36 cellular contexts compared by ENCODE assay signal in genomic region chrX:87067795-87068194, GRCh38.
"Had no signal": no experiment of that assay in that cellular context is flagged by ENCODE, and none has a peak within 500 bp of the region (broad histone marks: within the 10 kb centered on the region; RNA-seq: fewer than 3 reads in every experiment).

No MANE protein-coding gene starts in this region.

- H3K27ac ChIP-seq: ascending aorta, body of pancreas, breast epithelium, Peyer's patch, SJSA1 had no signal

- H3K4me1 Mint-ChIP-seq: activated CD4-positive, alpha-beta T cell treated with anti-CD3 and anti-CD28 coated beads for 36 hours; activated CD4-positive, alpha-beta T cell treated with anti-CD3 and anti-CD28 coated beads, Interleukin-2, amount 10 ng/mL, durations not matched to agents 7 days and 5 days; activated naive CD4-positive, alpha-beta T cell treated with anti-CD3 and anti-CD28 coated beads, Interleukin-2, amount 50 U/mL, for 24 hours; activated naive CD8-positive, alpha-beta T cell treated with anti-CD3 and anti-CD28 coated beads, Interleukin-2, amount 10 ng/mL, durations not matched to agents 7 days and 5 days; WTC11 had no signal

- DNase-seq: activated CD4-positive, alpha-beta T cell treated with anti-CD3 and anti-CD28 coated beads for 36 hours; activated CD4-positive, alpha-beta T cell treated with anti-CD3 and anti-CD28 coated beads, Interleukin-2, amount 10 ng/mL, durations not matched to agents 7 days and 5 days; activated CD4-positive, alpha-beta T cell treated with anti-CD3 and anti-CD28 coated beads, Interleukin-2, amount 50 U/mL, for 48 hours; activated CD8-positive, alpha-beta T cell treated with anti-CD3 and anti-CD28 coated beads, Interleukin-2, amount 10 ng/mL, durations not matched to agents 7 days and 5 days; activated gamma-delta T cell; activated naive CD4-positive, alpha-beta T cell treated with Interleukin-2 at 50 U/mL for 16 hours; activated naive CD8-positive, alpha-beta T cell treated with anti-CD3 and anti-CD28 coated beads, Interleukin-2, amount 10 ng/mL, durations not matched to agents 7 days and 5 days; activated T-cell treated with anti-CD3 and anti-CD28 coated beads, Interleukin-2, amount 50 U/mL, for 24 hours; amygdala; body of pancreas; caudate nucleus; cerebellar nuclear complex; NCI-H1105 treated with DMSO at 0.1 percent for 48 hours; NCI-H1436; NCI-H1694; NCI-H1930; NCI-H2081 treated with DMSO at 0.1 percent for 48 hours; NCI-H226; NCI-H446 treated with DMSO at 0.1 percent for 48 hours; NCI-H524; NCI-H69; NCI-H82; PC-3; Peyer's patch; RPMI8226; SHP77 treated with DMSO at 0.1 percent for 48 hours; SK-N-SH had no signal

- H3K4me3 Mint-ChIP-seq: activated CD4-positive, alpha-beta T cell treated with anti-CD3 and anti-CD28 coated beads for 36 hours; activated CD4-positive, alpha-beta T cell treated with anti-CD3 and anti-CD28 coated beads, Interleukin-2, amount 10 ng/mL, durations not matched to agents 7 days and 5 days; activated CD8-positive, alpha-beta T cell treated with anti-CD3 and anti-CD28 coated beads, Interleukin-2, amount 10 ng/mL, durations not matched to agents 7 days and 5 days; activated naive CD4-positive, alpha-beta T cell treated with anti-CD3 and anti-CD28 coated beads, Interleukin-2, amount 50 U/mL, for 24 hours; activated naive CD8-positive, alpha-beta T cell treated with anti-CD3 and anti-CD28 coated beads, Interleukin-2, amount 10 ng/mL, durations not matched to agents 7 days and 5 days; activated T-cell treated with anti-CD3 and anti-CD28 coated beads, Interleukin-2, amount 50 U/mL, for 24 hours; T-helper 1 cell treated with Interleukin-12 subunit alpha and Interleukin-12 subunit beta and Interleukin-4 antibody, amounts not matched to agents 30 μg/mL and 1 μg/mL, for 36 hours; T-helper 2 cell treated with Interferon-gamma antibody and Interleukin-4, amounts not matched to agents 5 μg/mL and 100 μg/mL, for 36 hours; WTC11 had no signal

- ATAC-seq: activated CD4-positive, alpha-beta T cell treated with anti-CD3 and anti-CD28 coated beads for 36 hours; activated CD4-positive, CD25-positive, alpha-beta regulatory T cell treated with anti-CD3 and anti-CD28 coated beads, Interleukin-2, amount 50 U/mL, for 24 hours; activated CD8-positive, alpha-beta T cell treated with anti-CD3 and anti-CD28 coated beads, Interleukin-2, amount 10 ng/mL, durations not matched to agents 7 days and 5 days; body of pancreas; PC-3; WTC11 had no signal

- H3K27ac Mint-ChIP-seq: activated CD4-positive, alpha-beta T cell treated with anti-CD3 and anti-CD28 coated beads for 36 hours; activated CD4-positive, alpha-beta T cell treated with anti-CD3 and anti-CD28 coated beads, Interleukin-2, amount 10 ng/mL, durations not matched to agents 7 days and 5 days; activated CD8-positive, alpha-beta T cell treated with anti-CD3 and anti-CD28 coated beads, Interleukin-2, amount 10 ng/mL, durations not matched to agents 7 days and 5 days; activated naive CD4-positive, alpha-beta T cell treated with anti-CD3 and anti-CD28 coated beads, Interleukin-2, amount 50 U/mL, for 24 hours; activated naive CD8-positive, alpha-beta T cell treated with anti-CD3 and anti-CD28 coated beads, Interleukin-2, amount 10 ng/mL, durations not matched to agents 7 days and 5 days; activated T-cell treated with anti-CD3 and anti-CD28 coated beads, Interleukin-2, amount 50 U/mL, for 24 hours; activated T-helper 2 cell treated with anti-CD3 and anti-CD28 coated beads, Interferon-gamma antibody, Interleukin-2, Interleukin-4, amounts not matched to agents 10 μg/mL and 5 μg/mL and 100 μg/mL, durations not matched to agents 14 hours and 24 hours and 36 hours; T-helper 1 cell treated with Interleukin-12 subunit alpha and Interleukin-12 subunit beta and Interleukin-4 antibody, amounts not matched to agents 30 μg/mL and 1 μg/mL, for 36 hours; T-helper 2 cell treated with Interferon-gamma antibody and Interleukin-4, amounts not matched to agents 5 μg/mL and 100 μg/mL, for 36 hours; WTC11 had no signal

- H3K36me3 Mint-ChIP-seq: activated naive CD4-positive, alpha-beta T cell treated with anti-CD3 and anti-CD28 coated beads, Interleukin-2, amount 50 U/mL, for 24 hours; activated naive CD8-positive, alpha-beta T cell treated with anti-CD3 and anti-CD28 coated beads, Interleukin-2, amount 10 ng/mL, durations not matched to agents 7 days and 5 days; WTC11 had no signal

- H3K4me1 ChIP-seq: ascending aorta, body of pancreas, breast epithelium, Peyer's patch, SJSA1 had no signal

- H3K4me3 ChIP-seq: ascending aorta, body of pancreas, breast epithelium, Peyer's patch, SJSA1 had no signal

- H3K9me3 Mint-ChIP-seq: activated naive CD4-positive, alpha-beta T cell treated with anti-CD3 and anti-CD28 coated beads, Interleukin-2, amount 50 U/mL, for 24 hours; activated naive CD8-positive, alpha-beta T cell treated with anti-CD3 and anti-CD28 coated beads, Interleukin-2, amount 10 ng/mL, durations not matched to agents 7 days and 5 days; activated T-cell treated with anti-CD3 and anti-CD28 coated beads, Interleukin-2, amount 50 U/mL, for 24 hours; T-helper 1 cell treated with Interleukin-12 subunit alpha and Interleukin-12 subunit beta and Interleukin-4 antibody, amounts not matched to agents 30 μg/mL and 1 μg/mL, for 36 hours; WTC11 had no signal

- H3K9me3 ChIP-seq: ascending aorta, body of pancreas, breast epithelium, Peyer's patch, SJSA1, SK-N-SH had no signal

- H3K4me2 ChIP-seq: SK-N-SH had no signal

- H3K9ac ChIP-seq: SK-N-SH had no signal

- H3K27me3 ChIP-seq: ascending aorta, body of pancreas, Peyer's patch, SJSA1 had no signal

- H3K27me3 Mint-ChIP-seq: activated CD4-positive, alpha-beta T cell treated with anti-CD3 and anti-CD28 coated beads for 36 hours; activated CD4-positive, alpha-beta T cell treated with anti-CD3 and anti-CD28 coated beads, Interleukin-2, amount 10 ng/mL, durations not matched to agents 7 days and 5 days; activated naive CD4-positive, alpha-beta T cell treated with anti-CD3 and anti-CD28 coated beads, Interleukin-2, amount 50 U/mL, for 24 hours; activated naive CD8-positive, alpha-beta T cell treated with anti-CD3 and anti-CD28 coated beads, Interleukin-2, amount 10 ng/mL, durations not matched to agents 7 days and 5 days had no signal

- H3K36me3 ChIP-seq: ascending aorta, breast epithelium, Peyer's patch, SJSA1 had no signal
